In the genomic region with DNA sequence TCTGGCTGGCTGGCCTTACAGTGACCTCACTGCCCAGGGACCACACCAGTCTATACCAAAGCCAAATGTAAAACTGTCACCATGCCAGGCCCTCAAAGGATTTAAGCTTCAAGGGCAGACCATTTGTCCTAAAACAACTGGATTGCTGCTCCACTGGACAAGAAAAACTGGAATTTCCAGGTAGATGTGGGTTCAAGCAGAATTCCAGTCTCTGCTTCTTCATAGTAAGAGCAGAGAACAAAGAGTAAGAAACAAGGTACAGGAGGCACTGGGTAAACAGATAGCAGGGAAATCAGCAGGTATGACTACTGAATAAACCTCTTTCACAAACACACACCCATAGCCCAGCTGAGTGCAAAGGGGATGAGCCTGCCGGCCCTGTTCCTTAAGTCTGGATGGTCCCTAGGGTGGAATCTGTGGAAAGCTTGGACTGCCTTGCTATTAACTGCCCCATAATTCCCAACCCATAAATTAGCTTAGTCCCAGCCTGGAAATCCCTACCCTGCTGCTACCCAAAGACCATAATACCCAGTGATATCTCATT, we compare ENCODE assay signal across 8 cellular contexts. TPM values are rescaled to one million over a fixed set of nuclear protein-coding genes. Genes with fewer than 3 reads are reported as not detected.
DNase-seq lines count a peak whose midpoint lies in the region; ATAC-seq, FAIRE-seq and TF ChIP-seq lines count a peak whose summit lies in the region.

No MANE protein-coding gene starts in this region.

- peaks cover 38% of the 10 kb centered on the region for H3K4me1 ChIP-seq in endodermal cell (ENCODE audit: control insufficient read depth, insufficient read depth, low read length)

- FAIRE-seq in D721Med (lab: Jason Lieb, UNC) = no peak

- no peaks in the 10 kb centered on the region for H3K27me3 Mint-ChIP-seq in endodermal cell (ENCODE audit: insufficient read depth)
- H3K27me3 Mint-ChIP-seq in progenitor cell of endocrine pancreas = no peaks in the 10 kb centered on the region

- no peaks in the 10 kb centered on the region for H3K36me3 Mint-ChIP-seq in endodermal cell (ENCODE audit: low read depth)
- H3K36me3 Mint-ChIP-seq in progenitor cell of endocrine pancreas (ENCODE audit: insufficient read depth) = no peaks in the 10 kb centered on the region

- TF ChIP-seq CTCF in D721Med (IDR thresholded peaks at IDR 0.05; ENCODE audit: insufficient read depth, missing control alignments) (no peak), endodermal cell (conservative IDR thresholded peaks at IDR 0.05) (no peak), progenitor cell of endocrine pancreas (IDR thresholded peaks at IDR 0.05; ENCODE audit: unreplicated experiment) (no peak), GM13976 (IDR thresholded peaks at IDR 0.05; ENCODE audit: borderline replicate concordance, control extremely low read depth, extremely low read depth, insufficient read depth, missing control alignments) (no peak)

- WGBS in endodermal cell (ENCODE audit: insufficient coverage in 1 of 2, insufficient read length in 1 of 2), 2 experiments = 80% methylated on average over 1 of the region's 1 CpG; no CpG with 5 or more reads in 1 of the 2 experiments

- no peaks in the 10 kb centered on the region for H3K9me3 ChIP-seq in endodermal cell (ENCODE audit: control insufficient read depth, low read length)

- H3K27ac ChIP-seq in endodermal cell (ENCODE audit: low read depth, low read length) = no peak overlapping the region

- in situ Hi-C loops in GM13976 (cut with MboI; ENCODE audit: low sequenced_read_pairs, unreplicated experiment) = no loop called here

- no peaks in the 10 kb centered on the region for H3K36me3 ChIP-seq in endodermal cell (ENCODE audit: control insufficient read depth, insufficient read depth, low read length)

- H3K4me1 Mint-ChIP-seq in endodermal cell (peaks cover 71% of the 10 kb centered on the region), progenitor cell of endocrine pancreas (ENCODE audit: low read depth) (peaks cover 82% of the 10 kb centered on the region)

- peak overlapping the region; percentile 8 for H3K4me3 ChIP-seq in endodermal cell (ENCODE audit: low read length)

- H3K27me3 ChIP-seq in endodermal cell (ENCODE audit: control insufficient read depth, insufficient read depth, low read length, poor library complexity, severe bottlenecking) = no peaks in the 10 kb centered on the region

- H3K27ac Mint-ChIP-seq in endodermal cell (peak overlapping the region; percentile 90), progenitor cell of endocrine pancreas (peak overlapping the region; percentile 99)

- DNase-seq in D721Med (ENCODE audit: insufficient read length, low spot score) = peak; percentile 70
- DNase-seq in NCI-H510A treated with DMSO at 0.1 percent for 48 hours (lab: John Stamatoyannopoulos, UW) = peak; percentile 82
- no peak for DNase-seq in endodermal cell
- no peak for DNase-seq in progenitor cell of endocrine pancreas (ENCODE audit: low spot score, unreplicated experiment)
- no peak for DNase-seq in GM13976 (ENCODE audit: low spot score)
- no peak for DNase-seq in sciatic nerve (ENCODE audit: low spot score)
- no peak for DNase-seq in GF-D8 (lab: John Stamatoyannopoulos, UW)

- peak overlapping the region; percentile 25 for H3K4me3 Mint-ChIP-seq in endodermal cell
- peak overlapping the region; percentile 15 for H3K4me3 Mint-ChIP-seq in progenitor cell of endocrine pancreas (ENCODE audit: low read depth)

- intact Hi-C loops in sciatic nerve (cut with DNase I) = loop anchor here (10.0 kb wide), 1 partner anchor 57 kb away; no protein-coding TSS in a partner anchor

- no peaks in the 10 kb centered on the region for H3K9me3 Mint-ChIP-seq in endodermal cell
- no peaks in the 10 kb centered on the region for H3K9me3 Mint-ChIP-seq in progenitor cell of endocrine pancreas (ENCODE audit: low read depth)

- ATAC-seq in sciatic nerve = no peak
- no peak for ATAC-seq in HG03139 (IDR thresholded peaks at IDR 0.05; ENCODE audit: unreplicated experiment)

- H3K9ac ChIP-seq in endodermal cell (ENCODE audit: extremely low read depth, low read length, poor library complexity, severe bottlenecking) = peak overlapping the region; percentile 16

RNA-seq across cellular contexts. Expression of gene B4GALT1, which starts 5.5 kb away (rescaled TPM):
- total RNA-seq in endodermal cell (10 to 100 TPM; 62.9 to 92.6 TPM), progenitor cell of endocrine pancreas (49.9 and 53.1 TPM in 2 replicates), sciatic nerve (85.3 TPM)
- polyA plus RNA-seq in endodermal cell (2013, experiment 1 of 2) = 29.4 TPM
- polyA plus RNA-seq in endodermal cell (2013, experiment 2 of 2) = 31.1 TPM

Comparison
In these comparisons a context has a peak if more than half of its experiments do, and no peak if none do; other contexts are left out.
1. DNase-seq: peak in D721Med (single experiment) and NCI-H510A treated with DMSO at 0.1 percent for 48 hours (single experiment); none in endodermal cell (single experiment), progenitor cell of endocrine pancreas (single experiment), GM13976 (single experiment), sciatic nerve (single experiment) and GF-D8 (single experiment).